Comparison of ENCODE assay signal across 2 cellular contexts in the genomic region with DNA sequence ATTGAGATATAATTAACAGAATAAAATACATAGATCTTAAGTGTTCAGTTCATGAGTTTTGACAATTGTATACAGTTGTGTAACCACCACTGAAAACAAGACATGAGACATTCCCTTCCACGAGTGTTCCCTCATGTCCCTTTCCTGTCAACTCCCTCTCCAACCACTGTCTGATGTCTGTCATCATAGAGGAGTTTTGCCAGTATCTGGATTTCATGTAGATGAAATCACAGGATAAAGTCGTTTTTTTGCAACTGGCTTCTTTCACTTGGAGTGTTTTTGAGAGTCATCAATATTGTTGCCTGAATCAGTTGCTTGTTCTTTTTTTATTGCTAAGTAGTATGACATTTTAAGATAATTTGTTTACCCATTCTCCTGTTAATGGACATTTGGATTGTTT.
TF ChIP-seq lines count a peak whose summit lies in the region.

No MANE protein-coding gene starts in this region.

TF ChIP-seq in IMR-90, 13 proteins besides CTCF, POLR2A, EP300 and RAD21:
- TF ChIP-seq CEBPB (IDR thresholded peaks at IDR 0.05; ENCODE audit: low read depth, low read length) (no peak), MXI1 (IDR thresholded peaks at IDR 0.05; ENCODE audit: borderline replicate concordance, low read depth, low read length) (no peak), USF2 (IDR thresholded peaks at IDR 0.05; ENCODE audit: low read depth, low read length) (no peak), MAZ (IDR thresholded peaks at IDR 0.05; ENCODE audit: borderline replicate concordance, low read depth, low read length) (no peak), RFX5 (IDR thresholded peaks at IDR 0.05; ENCODE audit: low read depth, low read length) (no peak), SMC3 (IDR thresholded peaks at IDR 0.05; ENCODE audit: low read depth, low read length) (no peak), MAFK (IDR thresholded peaks at IDR 0.05; ENCODE audit: low read depth, low read length) (no peak), FOS (IDR thresholded peaks at IDR 0.05; ENCODE audit: low read depth, low read length) (no peak), RCOR1 (IDR thresholded peaks at IDR 0.05; ENCODE audit: insufficient replicate concordance, low read length) (no peak), CHD1 (IDR thresholded peaks at IDR 0.05; ENCODE audit: low read depth, low read length) (no peak), BHLHE40 (IDR thresholded peaks at IDR 0.05; ENCODE audit: low read depth, low read length) (no peak), NFE2L2 (IDR thresholded peaks at IDR 0.05; ENCODE audit: low read depth, low read length) (no peak)
- TF ChIP-seq, protein P1, sequence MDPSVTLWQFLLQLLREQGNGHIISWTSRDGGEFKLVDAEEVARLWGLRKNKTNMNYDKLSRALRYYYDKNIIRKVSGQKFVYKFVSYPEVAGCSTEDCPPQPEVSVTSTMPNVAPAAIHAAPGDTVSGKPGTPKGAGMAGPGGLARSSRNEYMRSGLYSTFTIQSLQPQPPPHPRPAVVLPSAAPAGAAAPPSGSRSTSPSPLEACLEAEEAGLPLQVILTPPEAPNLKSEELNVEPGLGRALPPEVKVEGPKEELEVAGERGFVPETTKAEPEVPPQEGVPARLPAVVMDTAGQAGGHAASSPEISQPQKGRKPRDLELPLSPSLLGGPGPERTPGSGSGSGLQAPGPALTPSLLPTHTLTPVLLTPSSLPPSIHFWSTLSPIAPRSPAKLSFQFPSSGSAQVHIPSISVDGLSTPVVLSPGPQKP (IDR thresholded peaks at IDR 0.05; ENCODE audit: borderline replicate concordance, low read depth, low read length) = no peak

TF ChIP-seq in SK-N-SH, 30 proteins besides CTCF, POLR2A, EP300 and RAD21:
- TF ChIP-seq NFIC (IDR thresholded peaks at IDR 0.05; ENCODE audit: borderline replicate concordance) (no peak), GATA2 (CRISPR knock-in tag; IDR thresholded peaks at IDR 0.05) (peak; percentile 78), TEAD4 (IDR thresholded peaks at IDR 0.05; ENCODE audit: borderline replicate concordance, insufficient read depth) (no peak), EZH2phosphoT487 (IDR thresholded peaks at IDR 0.05; ENCODE audit: borderline replicate concordance, low read depth) (no peak), REST (IDR thresholded peaks at IDR 0.05; ENCODE audit: low read depth, low read length) (no peak), TCF12 (IDR thresholded peaks at IDR 0.05) (peak; percentile 78), JUND (IDR thresholded peaks at IDR 0.05) (no peak), USF1 (IDR thresholded peaks at IDR 0.05; ENCODE audit: borderline replicate concordance, low read depth) (no peak), SIN3A (IDR thresholded peaks at IDR 0.05; ENCODE audit: borderline replicate concordance, low read depth, low read length) (no peak), PBX3 (IDR thresholded peaks at IDR 0.05) (peak; percentile 65), RCOR1 (IDR thresholded peaks at IDR 0.05; ENCODE audit: low read length) (0 out of 2 replicates have a peak, but pooled peaks have one; percentile 30), USF2 (IDR thresholded peaks at IDR 0.05; ENCODE audit: borderline replicate concordance, low read depth, low read length) (no peak), POLR2AphosphoS5 (IDR thresholded peaks at IDR 0.05; ENCODE audit: low read depth, low read length) (0 out of 2 replicates have a peak, but pooled peaks have one; percentile 22), TAF1 (IDR thresholded peaks at IDR 0.05; ENCODE audit: borderline replicate concordance, low read depth, low read length) (no peak), NRF1 (IDR thresholded peaks at IDR 0.05; ENCODE audit: low read depth, low read length) (no peak), RXRA (IDR thresholded peaks at IDR 0.05; ENCODE audit: borderline replicate concordance, low read depth) (no peak)
